In genomic region chr4:139279723-139280620, GRCh38 we compare ENCODE assay signal across 9 cellular contexts. TPM values are rescaled to one million over a fixed set of nuclear protein-coding genes. Genes with fewer than 3 reads are reported as not detected.
A peak's percentile ranks its signal among the peaks of the same experiment; 100 is the strongest.
DNase-seq lines count a peak whose midpoint lies in the region; ATAC-seq, FAIRE-seq and TF ChIP-seq lines count a peak whose summit lies in the region.
"Had no signal": no experiment of that assay in that cellular context is flagged by ENCODE, and none has a peak within 500 bp of the region (broad histone marks: within the 10 kb centered on the region; RNA-seq: fewer than 3 reads in every experiment).

MGARP (minus strand) TSS chr4:139280225; CDS start chr4:139280158, 67 bp downstream.

- ATAC-seq in gastrocnemius medialis: no peak

- H3K36me3 ChIP-seq in GM06990 (ENCODE audit: control insufficient read depth, insufficient read depth, low read length): no peaks in the 10 kb centered on the region
- no peaks in the 10 kb centered on the region for H3K36me3 ChIP-seq in astrocyte (ENCODE audit: insufficient read depth, low read length)
- no peaks in the 10 kb centered on the region for H3K36me3 ChIP-seq in gastrocnemius medialis

- H3K9me3 Mint-ChIP-seq in astrocyte (ENCODE audit: unreplicated experiment): no peaks in the 10 kb centered on the region

- 0 out of 2 replicates have a peak within 1 kb of the TSS, but pooled peaks have one; percentile 14 for H3K4me3 ChIP-seq in GM06990 (replicated peaks; ENCODE audit: low read depth, low read length)
- peak within 1 kb of the TSS; percentile 66 for H3K4me3 ChIP-seq in astrocyte (ENCODE audit: insufficient read depth, low read depth, low read length)
- H3K4me3 ChIP-seq in iPS-11a (ENCODE audit: low read depth, low read length): peak within 1 kb of the TSS; percentile 38
- H3K4me3 ChIP-seq in gastrocnemius medialis: peak within 1 kb of the TSS; percentile 27 to 60 (median 39)

- in situ Hi-C loops in gastrocnemius medialis (cut with MboI; ENCODE audit: low sequenced_read_pairs in 4 of 4): no loop called here

- H3K27ac ChIP-seq in astrocyte (ENCODE audit: low read depth, low read length) (no peak within 1 kb of the TSS), gastrocnemius medialis (no peak within 1 kb of the TSS)

- H3K27me3 ChIP-seq in GM06990 (replicated peaks; ENCODE audit: control insufficient read depth, insufficient read depth, low read length): no peaks in the 10 kb centered on the region; the same call in 1 of the 2 replicates
- no peaks in the 10 kb centered on the region for H3K27me3 ChIP-seq in astrocyte (ENCODE audit: insufficient read depth, low read length)
- H3K27me3 ChIP-seq in gastrocnemius medialis: peaks cover 9 to 15% (median 13%) of the 10 kb centered on the region in 3 donors

- H3K27ac Mint-ChIP-seq in astrocyte (ENCODE audit: unreplicated experiment): no peak within 1 kb of the TSS

- peaks cover 20% of the 10 kb centered on the region for H3K4me1 ChIP-seq in astrocyte (ENCODE audit: insufficient read depth, low read length)
- no peaks in the 10 kb centered on the region for H3K4me1 ChIP-seq in gastrocnemius medialis

- DNase-seq in GM06990 (ENCODE audit: extremely low read depth, insufficient read length): no peak
- DNase-seq in NCI-H510A treated with DMSO at 0.1 percent for 48 hours (lab: John Stamatoyannopoulos, UW): peak; percentile 16
- DNase-seq in astrocyte (ENCODE audit: low read depth): peak; percentile 27
- DNase-seq in gastrocnemius medialis: no peak
- no peak for DNase-seq in HuH-7.5 (ENCODE audit: low spot score)
- DNase-seq in NCI-H345 treated with DMSO at 0.1 percent for 48 hours (lab: John Stamatoyannopoulos, UW; ENCODE audit: unreplicated experiment): no peak
- no peak for DNase-seq in NCI-H1048 (lab: John Stamatoyannopoulos, UW)

- TF ChIP-seq CTCF in GM06990 (IDR thresholded peaks at IDR 0.05; ENCODE audit: insufficient read depth, low read length, poor library complexity, severe bottlenecking) (no peak), astrocyte (IDR thresholded peaks at IDR 0.05; ENCODE audit: insufficient read depth, low read depth, low read length) (no peak), gastrocnemius medialis (IDR thresholded peaks at IDR 0.05 in 4 of 5, conservative IDR thresholded peaks at IDR 0.05 in 1 of 5) (no peak)

- H3K4me2 ChIP-seq in astrocyte (ENCODE audit: low read length): peak within 1 kb of the TSS; percentile 92

- peak within 1 kb of the TSS; percentile 78 for H3K4me3 Mint-ChIP-seq in astrocyte (ENCODE audit: unreplicated experiment)

- intact Hi-C loops in gastrocnemius medialis (cut with DNase I; ENCODE audit: low total_unique reads): no loop called here

- no peaks in the 10 kb centered on the region for H3K36me3 Mint-ChIP-seq in astrocyte (ENCODE audit: low read depth, unreplicated experiment)

- H3K9me3 ChIP-seq in astrocyte (ENCODE audit: insufficient read depth, low read depth, low read length) (no peaks in the 10 kb centered on the region), gastrocnemius medialis (no peaks in the 10 kb centered on the region)

- no peaks in the 10 kb centered on the region for H4K20me1 ChIP-seq in astrocyte (ENCODE audit: insufficient read depth, low read length)

- peak within 1 kb of the TSS; percentile 67 for H3K9ac ChIP-seq in astrocyte (ENCODE audit: low read length)

- peak within 1 kb of the TSS; percentile 84 for H2AFZ ChIP-seq in astrocyte (ENCODE audit: low read depth, low read length)

- no peaks in the 10 kb centered on the region for H3K4me1 Mint-ChIP-seq in astrocyte (ENCODE audit: low read depth, unreplicated experiment)

- H3K79me2 ChIP-seq in astrocyte (ENCODE audit: insufficient read depth, low read length): no peaks in the 10 kb centered on the region

- no peak for TF ChIP-seq POLR2A in gastrocnemius medialis (IDR thresholded peaks at IDR 0.05)

- H3K27me3 Mint-ChIP-seq in astrocyte (ENCODE audit: low read depth, unreplicated experiment): peaks cover 39% of the 10 kb centered on the region

- no peak for FAIRE-seq in astrocyte (lab: Jason Lieb, UNC)

RNA-seq across cellular contexts. Expression of gene MGARP, which starts in this region (rescaled TPM):
- 0.36 and 0.45 TPM in 2 replicates for total RNA-seq in astrocyte
- under 1 TPM in 3 of 4 donors, not detected in 1; 0.29 to 0.65 (median 0.38) TPM for total RNA-seq in gastrocnemius medialis
- total RNA-seq: HT1080 had no signal

Comparison
In these comparisons a context has a peak if more than half of its experiments do, and no peak if none do; other contexts are left out.
1. Peak in DNase-seq, H3K4me3 ChIP-seq, H3K9ac ChIP-seq and H3K4me2 ChIP-seq in astrocyte; RNA of the gene not detected or under 1 TPM.
2. H3K4me3 ChIP-seq: peak in every context shown above with its lines; median percentile 66 in astrocyte; 39 in gastrocnemius medialis; 38 in iPS-11a; 14 in GM06990.